Comparison of ENCODE assay signal across 1 cellular context in the genomic region with DNA sequence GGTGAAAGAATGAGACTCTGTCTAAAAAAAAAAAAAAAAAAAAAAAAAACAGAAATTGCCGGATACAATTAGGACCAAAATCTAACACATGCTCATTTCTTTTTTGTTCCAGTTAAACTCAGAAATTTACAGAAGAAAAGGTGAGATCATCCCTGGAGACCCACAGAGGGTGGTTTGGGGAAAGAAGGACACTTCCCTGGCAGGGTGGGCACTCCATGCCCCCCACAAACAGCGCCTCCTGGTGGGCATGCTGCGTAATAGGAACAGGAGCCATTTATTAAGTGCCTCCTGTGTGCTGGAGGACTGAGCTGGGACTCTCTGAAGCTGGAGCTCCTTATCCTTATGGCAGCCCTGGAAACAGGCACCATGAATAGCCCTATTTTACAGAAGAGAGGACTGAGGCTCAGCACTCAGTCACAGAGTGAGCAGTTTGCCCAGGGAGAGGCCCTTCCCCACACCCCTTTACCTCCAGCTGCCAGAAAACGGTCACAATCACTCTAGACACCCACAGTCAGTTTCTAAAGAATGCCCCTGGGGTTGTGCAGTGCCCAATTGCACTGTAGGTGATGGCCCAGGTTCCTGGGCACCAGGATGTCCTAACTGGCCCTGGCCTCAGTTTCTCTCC.
TF ChIP-seq lines count a peak whose summit lies in the region.

No MANE protein-coding gene starts in this region.

TF ChIP-seq in K562, 482 proteins besides CTCF, POLR2A, EP300 and RAD21 (continued from another document and continues in another):
- TF ChIP-seq, protein P1, sequence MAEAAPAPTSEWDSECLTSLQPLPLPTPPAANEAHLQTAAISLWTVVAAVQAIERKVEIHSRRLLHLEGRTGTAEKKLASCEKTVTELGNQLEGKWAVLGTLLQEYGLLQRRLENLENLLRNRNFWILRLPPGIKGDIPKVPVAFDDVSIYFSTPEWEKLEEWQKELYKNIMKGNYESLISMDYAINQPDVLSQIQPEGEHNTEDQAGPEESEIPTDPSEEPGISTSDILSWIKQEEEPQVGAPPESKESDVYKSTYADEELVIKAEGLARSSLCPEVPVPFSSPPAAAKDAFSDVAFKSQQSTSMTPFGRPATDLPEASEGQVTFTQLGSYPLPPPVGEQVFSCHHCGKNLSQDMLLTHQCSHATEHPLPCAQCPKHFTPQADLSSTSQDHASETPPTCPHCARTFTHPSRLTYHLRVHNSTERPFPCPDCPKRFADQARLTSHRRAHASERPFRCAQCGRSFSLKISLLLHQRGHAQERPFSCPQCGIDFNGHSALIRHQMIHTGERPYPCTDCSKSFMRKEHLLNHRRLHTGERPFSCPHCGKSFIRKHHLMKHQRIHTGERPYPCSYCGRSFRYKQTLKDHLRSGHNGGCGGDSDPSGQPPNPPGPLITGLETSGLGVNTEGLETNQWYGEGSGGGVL (CRISPR knock-in tag; IDR thresholded peaks at IDR 0.05) = no peak
- TF ChIP-seq SMC3 (conservative IDR thresholded peaks at IDR 0.05; ENCODE audit: insufficient read depth, low read depth, low read length) = peak; percentile 57
- TF ChIP-seq, protein P2, sequence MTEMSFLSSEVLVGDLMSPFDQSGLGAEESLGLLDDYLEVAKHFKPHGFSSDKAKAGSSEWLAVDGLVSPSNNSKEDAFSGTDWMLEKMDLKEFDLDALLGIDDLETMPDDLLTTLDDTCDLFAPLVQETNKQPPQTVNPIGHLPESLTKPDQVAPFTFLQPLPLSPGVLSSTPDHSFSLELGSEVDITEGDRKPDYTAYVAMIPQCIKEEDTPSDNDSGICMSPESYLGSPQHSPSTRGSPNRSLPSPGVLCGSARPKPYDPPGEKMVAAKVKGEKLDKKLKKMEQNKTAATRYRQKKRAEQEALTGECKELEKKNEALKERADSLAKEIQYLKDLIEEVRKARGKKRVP (CRISPR knock-in tag; IDR thresholded peaks at IDR 0.05) = no peak
- peak; percentile 14 for TF ChIP-seq TBP (optimal IDR thresholded peaks at IDR 0.05; ENCODE audit: low read depth, low read length)
- no peak for TF ChIP-seq HNRNPL (IDR thresholded peaks at IDR 0.05; ENCODE audit: low read depth, low read length)
- TF ChIP-seq ZNF699 (CRISPR knock-in tag; IDR thresholded peaks at IDR 0.05; ENCODE audit: insufficient replicate concordance) = no peak
- TF ChIP-seq RBM25 (IDR thresholded peaks at IDR 0.05; ENCODE audit: low read depth, low read length, severe bottlenecking) = peak; percentile 23
- TF ChIP-seq PCBP2 (IDR thresholded peaks at IDR 0.05; ENCODE audit: low read depth, low read length, poor library complexity, severe bottlenecking) = no peak
- TF ChIP-seq ZFP36 (IDR thresholded peaks at IDR 0.05; ENCODE audit: low read depth, low read length, partially characterized antibody) = no peak
- TF ChIP-seq, protein P3, sequence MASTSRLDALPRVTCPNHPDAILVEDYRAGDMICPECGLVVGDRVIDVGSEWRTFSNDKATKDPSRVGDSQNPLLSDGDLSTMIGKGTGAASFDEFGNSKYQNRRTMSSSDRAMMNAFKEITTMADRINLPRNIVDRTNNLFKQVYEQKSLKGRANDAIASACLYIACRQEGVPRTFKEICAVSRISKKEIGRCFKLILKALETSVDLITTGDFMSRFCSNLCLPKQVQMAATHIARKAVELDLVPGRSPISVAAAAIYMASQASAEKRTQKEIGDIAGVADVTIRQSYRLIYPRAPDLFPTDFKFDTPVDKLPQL (IDR thresholded peaks at IDR 0.05; ENCODE audit: extremely low read depth, insufficient read length) = no peak
- peak; percentile 71 for TF ChIP-seq SMARCA5 (IDR thresholded peaks at IDR 0.05)
- TF ChIP-seq SOX6 (IDR thresholded peaks at IDR 0.05) = no peak
- no peak for TF ChIP-seq MAFF (IDR thresholded peaks at IDR 0.05; ENCODE audit: low read length)
- TF ChIP-seq, protein P4, sequence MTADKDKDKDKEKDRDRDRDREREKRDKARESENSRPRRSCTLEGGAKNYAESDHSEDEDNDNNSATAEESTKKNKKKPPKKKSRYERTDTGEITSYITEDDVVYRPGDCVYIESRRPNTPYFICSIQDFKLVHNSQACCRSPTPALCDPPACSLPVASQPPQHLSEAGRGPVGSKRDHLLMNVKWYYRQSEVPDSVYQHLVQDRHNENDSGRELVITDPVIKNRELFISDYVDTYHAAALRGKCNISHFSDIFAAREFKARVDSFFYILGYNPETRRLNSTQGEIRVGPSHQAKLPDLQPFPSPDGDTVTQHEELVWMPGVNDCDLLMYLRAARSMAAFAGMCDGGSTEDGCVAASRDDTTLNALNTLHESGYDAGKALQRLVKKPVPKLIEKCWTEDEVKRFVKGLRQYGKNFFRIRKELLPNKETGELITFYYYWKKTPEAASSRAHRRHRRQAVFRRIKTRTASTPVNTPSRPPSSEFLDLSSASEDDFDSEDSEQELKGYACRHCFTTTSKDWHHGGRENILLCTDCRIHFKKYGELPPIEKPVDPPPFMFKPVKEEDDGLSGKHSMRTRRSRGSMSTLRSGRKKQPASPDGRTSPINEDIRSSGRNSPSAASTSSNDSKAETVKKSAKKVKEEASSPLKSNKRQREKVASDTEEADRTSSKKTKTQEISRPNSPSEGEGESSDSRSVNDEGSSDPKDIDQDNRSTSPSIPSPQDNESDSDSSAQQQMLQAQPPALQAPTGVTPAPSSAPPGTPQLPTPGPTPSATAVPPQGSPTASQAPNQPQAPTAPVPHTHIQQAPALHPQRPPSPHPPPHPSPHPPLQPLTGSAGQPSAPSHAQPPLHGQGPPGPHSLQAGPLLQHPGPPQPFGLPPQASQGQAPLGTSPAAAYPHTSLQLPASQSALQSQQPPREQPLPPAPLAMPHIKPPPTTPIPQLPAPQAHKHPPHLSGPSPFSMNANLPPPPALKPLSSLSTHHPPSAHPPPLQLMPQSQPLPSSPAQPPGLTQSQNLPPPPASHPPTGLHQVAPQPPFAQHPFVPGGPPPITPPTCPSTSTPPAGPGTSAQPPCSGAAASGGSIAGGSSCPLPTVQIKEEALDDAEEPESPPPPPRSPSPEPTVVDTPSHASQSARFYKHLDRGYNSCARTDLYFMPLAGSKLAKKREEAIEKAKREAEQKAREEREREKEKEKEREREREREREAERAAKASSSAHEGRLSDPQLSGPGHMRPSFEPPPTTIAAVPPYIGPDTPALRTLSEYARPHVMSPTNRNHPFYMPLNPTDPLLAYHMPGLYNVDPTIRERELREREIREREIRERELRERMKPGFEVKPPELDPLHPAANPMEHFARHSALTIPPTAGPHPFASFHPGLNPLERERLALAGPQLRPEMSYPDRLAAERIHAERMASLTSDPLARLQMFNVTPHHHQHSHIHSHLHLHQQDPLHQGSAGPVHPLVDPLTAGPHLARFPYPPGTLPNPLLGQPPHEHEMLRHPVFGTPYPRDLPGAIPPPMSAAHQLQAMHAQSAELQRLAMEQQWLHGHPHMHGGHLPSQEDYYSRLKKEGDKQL (CRISPR knock-in tag; IDR thresholded peaks at IDR 0.05; ENCODE audit: borderline replicate concordance) = no peak
- TF ChIP-seq, protein P5, sequence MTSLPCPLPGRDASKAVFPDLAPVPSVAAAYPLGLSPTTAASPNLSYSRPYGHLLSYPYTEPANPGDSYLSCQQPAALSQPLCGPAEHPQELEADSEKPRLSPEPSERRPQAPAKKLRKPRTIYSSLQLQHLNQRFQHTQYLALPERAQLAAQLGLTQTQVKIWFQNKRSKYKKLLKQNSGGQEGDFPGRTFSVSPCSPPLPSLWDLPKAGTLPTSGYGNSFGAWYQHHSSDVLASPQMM (CRISPR knock-in tag; IDR thresholded peaks at IDR 0.05) = no peak
- TF ChIP-seq KDM4B (IDR thresholded peaks at IDR 0.05; ENCODE audit: borderline replicate concordance in 2 of 2, low read depth in 1 of 2) = no peak
- TF ChIP-seq SMARCE1 (IDR thresholded peaks at IDR 0.05) = no peak
- TF ChIP-seq ZBTB1 (CRISPR knock-in tag; IDR thresholded peaks at IDR 0.05; ENCODE audit: borderline replicate concordance, low read depth) = no peak
- TF ChIP-seq, protein P6, sequence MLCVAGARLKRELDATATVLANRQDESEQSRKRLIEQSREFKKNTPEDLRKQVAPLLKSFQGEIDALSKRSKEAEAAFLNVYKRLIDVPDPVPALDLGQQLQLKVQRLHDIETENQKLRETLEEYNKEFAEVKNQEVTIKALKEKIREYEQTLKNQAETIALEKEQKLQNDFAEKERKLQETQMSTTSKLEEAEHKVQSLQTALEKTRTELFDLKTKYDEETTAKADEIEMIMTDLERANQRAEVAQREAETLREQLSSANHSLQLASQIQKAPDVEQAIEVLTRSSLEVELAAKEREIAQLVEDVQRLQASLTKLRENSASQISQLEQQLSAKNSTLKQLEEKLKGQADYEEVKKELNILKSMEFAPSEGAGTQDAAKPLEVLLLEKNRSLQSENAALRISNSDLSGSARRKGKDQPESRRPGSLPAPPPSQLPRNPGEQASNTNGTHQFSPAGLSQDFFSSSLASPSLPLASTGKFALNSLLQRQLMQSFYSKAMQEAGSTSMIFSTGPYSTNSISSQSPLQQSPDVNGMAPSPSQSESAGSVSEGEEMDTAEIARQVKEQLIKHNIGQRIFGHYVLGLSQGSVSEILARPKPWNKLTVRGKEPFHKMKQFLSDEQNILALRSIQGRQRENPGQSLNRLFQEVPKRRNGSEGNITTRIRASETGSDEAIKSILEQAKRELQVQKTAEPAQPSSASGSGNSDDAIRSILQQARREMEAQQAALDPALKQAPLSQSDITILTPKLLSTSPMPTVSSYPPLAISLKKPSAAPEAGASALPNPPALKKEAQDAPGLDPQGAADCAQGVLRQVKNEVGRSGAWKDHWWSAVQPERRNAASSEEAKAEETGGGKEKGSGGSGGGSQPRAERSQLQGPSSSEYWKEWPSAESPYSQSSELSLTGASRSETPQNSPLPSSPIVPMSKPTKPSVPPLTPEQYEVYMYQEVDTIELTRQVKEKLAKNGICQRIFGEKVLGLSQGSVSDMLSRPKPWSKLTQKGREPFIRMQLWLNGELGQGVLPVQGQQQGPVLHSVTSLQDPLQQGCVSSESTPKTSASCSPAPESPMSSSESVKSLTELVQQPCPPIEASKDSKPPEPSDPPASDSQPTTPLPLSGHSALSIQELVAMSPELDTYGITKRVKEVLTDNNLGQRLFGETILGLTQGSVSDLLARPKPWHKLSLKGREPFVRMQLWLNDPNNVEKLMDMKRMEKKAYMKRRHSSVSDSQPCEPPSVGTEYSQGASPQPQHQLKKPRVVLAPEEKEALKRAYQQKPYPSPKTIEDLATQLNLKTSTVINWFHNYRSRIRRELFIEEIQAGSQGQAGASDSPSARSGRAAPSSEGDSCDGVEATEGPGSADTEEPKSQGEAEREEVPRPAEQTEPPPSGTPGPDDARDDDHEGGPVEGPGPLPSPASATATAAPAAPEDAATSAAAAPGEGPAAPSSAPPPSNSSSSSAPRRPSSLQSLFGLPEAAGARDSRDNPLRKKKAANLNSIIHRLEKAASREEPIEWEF (CRISPR knock-in tag; IDR thresholded peaks at IDR 0.05) = no peak
- TF ChIP-seq, protein P7, sequence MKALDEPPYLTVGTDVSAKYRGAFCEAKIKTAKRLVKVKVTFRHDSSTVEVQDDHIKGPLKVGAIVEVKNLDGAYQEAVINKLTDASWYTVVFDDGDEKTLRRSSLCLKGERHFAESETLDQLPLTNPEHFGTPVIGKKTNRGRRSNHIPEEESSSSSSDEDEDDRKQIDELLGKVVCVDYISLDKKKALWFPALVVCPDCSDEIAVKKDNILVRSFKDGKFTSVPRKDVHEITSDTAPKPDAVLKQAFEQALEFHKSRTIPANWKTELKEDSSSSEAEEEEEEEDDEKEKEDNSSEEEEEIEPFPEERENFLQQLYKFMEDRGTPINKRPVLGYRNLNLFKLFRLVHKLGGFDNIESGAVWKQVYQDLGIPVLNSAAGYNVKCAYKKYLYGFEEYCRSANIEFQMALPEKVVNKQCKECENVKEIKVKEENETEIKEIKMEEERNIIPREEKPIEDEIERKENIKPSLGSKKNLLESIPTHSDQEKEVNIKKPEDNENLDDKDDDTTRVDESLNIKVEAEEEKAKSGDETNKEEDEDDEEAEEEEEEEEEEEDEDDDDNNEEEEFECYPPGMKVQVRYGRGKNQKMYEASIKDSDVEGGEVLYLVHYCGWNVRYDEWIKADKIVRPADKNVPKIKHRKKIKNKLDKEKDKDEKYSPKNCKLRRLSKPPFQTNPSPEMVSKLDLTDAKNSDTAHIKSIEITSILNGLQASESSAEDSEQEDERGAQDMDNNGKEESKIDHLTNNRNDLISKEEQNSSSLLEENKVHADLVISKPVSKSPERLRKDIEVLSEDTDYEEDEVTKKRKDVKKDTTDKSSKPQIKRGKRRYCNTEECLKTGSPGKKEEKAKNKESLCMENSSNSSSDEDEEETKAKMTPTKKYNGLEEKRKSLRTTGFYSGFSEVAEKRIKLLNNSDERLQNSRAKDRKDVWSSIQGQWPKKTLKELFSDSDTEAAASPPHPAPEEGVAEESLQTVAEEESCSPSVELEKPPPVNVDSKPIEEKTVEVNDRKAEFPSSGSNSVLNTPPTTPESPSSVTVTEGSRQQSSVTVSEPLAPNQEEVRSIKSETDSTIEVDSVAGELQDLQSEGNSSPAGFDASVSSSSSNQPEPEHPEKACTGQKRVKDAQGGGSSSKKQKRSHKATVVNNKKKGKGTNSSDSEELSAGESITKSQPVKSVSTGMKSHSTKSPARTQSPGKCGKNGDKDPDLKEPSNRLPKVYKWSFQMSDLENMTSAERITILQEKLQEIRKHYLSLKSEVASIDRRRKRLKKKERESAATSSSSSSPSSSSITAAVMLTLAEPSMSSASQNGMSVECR (CRISPR knock-in tag; IDR thresholded peaks at IDR 0.05) = no peak
- no peak for TF ChIP-seq SLC30A9 (CRISPR knock-in tag; IDR thresholded peaks at IDR 0.05)
- no peak for TF ChIP-seq ZBED1 (IDR thresholded peaks at IDR 0.05)
- no peak for TF ChIP-seq HDAC3 (IDR thresholded peaks at IDR 0.05; ENCODE audit: borderline replicate concordance, partially characterized antibody)
- TF ChIP-seq, protein P8, sequence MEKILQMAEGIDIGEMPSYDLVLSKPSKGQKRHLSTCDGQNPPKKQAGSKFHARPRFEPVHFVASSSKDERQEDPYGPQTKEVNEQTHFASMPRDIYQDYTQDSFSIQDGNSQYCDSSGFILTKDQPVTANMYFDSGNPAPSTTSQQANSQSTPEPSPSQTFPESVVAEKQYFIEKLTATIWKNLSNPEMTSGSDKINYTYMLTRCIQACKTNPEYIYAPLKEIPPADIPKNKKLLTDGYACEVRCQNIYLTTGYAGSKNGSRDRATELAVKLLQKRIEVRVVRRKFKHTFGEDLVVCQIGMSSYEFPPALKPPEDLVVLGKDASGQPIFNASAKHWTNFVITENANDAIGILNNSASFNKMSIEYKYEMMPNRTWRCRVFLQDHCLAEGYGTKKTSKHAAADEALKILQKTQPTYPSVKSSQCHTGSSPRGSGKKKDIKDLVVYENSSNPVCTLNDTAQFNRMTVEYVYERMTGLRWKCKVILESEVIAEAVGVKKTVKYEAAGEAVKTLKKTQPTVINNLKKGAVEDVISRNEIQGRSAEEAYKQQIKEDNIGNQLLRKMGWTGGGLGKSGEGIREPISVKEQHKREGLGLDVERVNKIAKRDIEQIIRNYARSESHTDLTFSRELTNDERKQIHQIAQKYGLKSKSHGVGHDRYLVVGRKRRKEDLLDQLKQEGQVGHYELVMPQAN (IDR thresholded peaks at IDR 0.05; ENCODE audit: borderline replicate concordance) = no peak
- TF ChIP-seq STAT5A (IDR thresholded peaks at IDR 0.05; ENCODE audit: borderline replicate concordance, low read length) = no peak
- TF ChIP-seq ILF3 (IDR thresholded peaks at IDR 0.05; ENCODE audit: borderline replicate concordance) = no peak
- TF ChIP-seq ZNF764 (CRISPR knock-in tag; IDR thresholded peaks at IDR 0.05; ENCODE audit: low read depth) = 0 out of 2 replicates have a peak, but pooled peaks have one; percentile 52
- no peak for TF ChIP-seq SNRNP70 (optimal IDR thresholded peaks at IDR 0.05; ENCODE audit: low read depth, low read length)
- no peak for TF ChIP-seq ZNF165 (CRISPR knock-in tag; IDR thresholded peaks at IDR 0.05; ENCODE audit: borderline replicate concordance)
- no peak for TF ChIP-seq GTF2A2 (tag; IDR thresholded peaks at IDR 0.05)
- TF ChIP-seq JUND (IDR thresholded peaks at IDR 0.05; ENCODE audit: borderline replicate concordance, low read depth, low read length) = 0 out of 2 replicates have a peak, but pooled peaks have one; percentile 23
- no peak for TF ChIP-seq JUND (tag; IDR thresholded peaks at IDR 0.05; ENCODE audit: borderline replicate concordance, low read depth, low read length)
- TF ChIP-seq, protein P9, sequence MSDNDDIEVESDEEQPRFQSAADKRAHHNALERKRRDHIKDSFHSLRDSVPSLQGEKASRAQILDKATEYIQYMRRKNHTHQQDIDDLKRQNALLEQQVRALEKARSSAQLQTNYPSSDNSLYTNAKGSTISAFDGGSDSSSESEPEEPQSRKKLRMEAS (CRISPR knock-in tag; IDR thresholded peaks at IDR 0.05) = 0 out of 2 replicates have a peak, but pooled peaks have one; percentile 11
